Comparison of ENCODE assay signal across 8 cellular contexts in the genomic region with DNA sequence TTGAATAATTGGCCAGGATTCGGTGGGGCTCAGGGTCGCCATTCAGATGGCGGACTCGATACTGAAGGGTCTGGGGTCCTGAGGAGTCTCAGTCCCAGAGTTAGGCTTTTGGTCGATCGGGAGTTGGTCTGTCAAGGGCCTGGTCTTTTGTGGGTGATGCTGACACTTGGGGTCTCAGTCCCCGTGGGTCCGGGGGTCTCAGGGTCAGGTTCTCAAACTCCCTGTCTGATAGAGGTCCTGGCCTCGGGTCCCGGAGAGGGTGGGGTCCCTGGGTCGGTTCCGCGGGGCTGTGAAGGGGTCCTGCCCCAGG. TPM values are rescaled to one million over a fixed set of nuclear protein-coding genes. Genes with fewer than 3 reads are reported as not detected.
DNase-seq lines count a peak whose midpoint lies in the region; ATAC-seq and TF ChIP-seq lines count a peak whose summit lies in the region.

No MANE protein-coding gene starts in this region.

- peak overlapping the region; percentile 89 for H3K4me3 ChIP-seq in GM23338
- peak overlapping the region; percentile 79; the same call in 1 of the 2 replicates for H3K4me3 ChIP-seq in iPS DF 6.9 (ENCODE audit: low read length)

- peak overlapping the region; percentile 91 for H3K4me2 ChIP-seq in GM23338

- peak; percentile 6 for ATAC-seq in GM23338
- ATAC-seq in stimulated activated effector memory CD8-positive, alpha-beta T cell treated with anti-CD3 and anti-CD28 coated beads, Interleukin-12 subunit alpha, Interleukin-12 subunit beta, amount 100 ng/mL, for 72 hours, result no peak
- no peak for ATAC-seq in GM21367 (IDR thresholded peaks at IDR 0.05; ENCODE audit: unreplicated experiment)

- no peak overlapping the region for H3K27ac ChIP-seq in GM23338 (ENCODE audit: low read depth)
- H3K27ac ChIP-seq in iPS DF 6.9 (ENCODE audit: low read length), result no peak overlapping the region

- no peak; a peak in 1 of 4 replicates for TF ChIP-seq CTCF in GM23338 (conservative IDR thresholded peaks at IDR 0.05; ENCODE audit: low read depth in 2 of 2)

- no peaks in the 10 kb centered on the region for H3K27me3 ChIP-seq in GM23338 (ENCODE audit: insufficient read depth)
- no peaks in the 10 kb centered on the region for H3K27me3 ChIP-seq in iPS DF 6.9 (ENCODE audit: control insufficient read depth, insufficient read depth, low read length)

- H3K27me3 Mint-ChIP-seq in GM23338 (ENCODE audit: insufficient read depth, low read depth, poor library complexity), result peaks cover 14% of the 10 kb centered on the region
- H3K27me3 Mint-ChIP-seq in activated CD4-positive, alpha-beta memory T cell treated with anti-CD3 and anti-CD28 coated beads for 36 hours, result no peaks in the 10 kb centered on the region

- CTCF ChIA-PET in activated CD4-positive, alpha-beta memory T cell treated with anti-CD3 and anti-CD28 coated beads for 36 hours (lab: Charles Lee), result interaction anchor here (0.6 to 3.1 kb wide), 19 partner anchors 10 to 408 kb away, joined by 3 to 15 read pairs (median 5); a partner anchor contains a TSS

- H2AFZ ChIP-seq in GM23338, result peak overlapping the region; percentile 69; the same call in 1 of the 2 replicates

- H3K9me3 Mint-ChIP-seq in GM23338, result no peaks in the 10 kb centered on the region; the same call in 2 of the 3 replicates
- H3K9me3 Mint-ChIP-seq in activated CD4-positive, alpha-beta memory T cell treated with anti-CD3 and anti-CD28 coated beads for 36 hours, result no peaks in the 10 kb centered on the region
- no peaks in the 10 kb centered on the region for H3K9me3 Mint-ChIP-seq in stimulated activated effector memory CD8-positive, alpha-beta T cell treated with anti-CD3 and anti-CD28 coated beads, Interleukin-12 subunit alpha, Interleukin-12 subunit beta, amount 100 ng/mL, for 72 hours

- H3F3A ChIP-seq in GM23338 (replicated peaks; ENCODE audit: low read depth), result peaks cover 39% of the 10 kb centered on the region

- DNase-seq in GM23338 (ENCODE audit: low spot score), result peak; percentile 30
- DNase-seq in activated CD4-positive, alpha-beta memory T cell treated with anti-CD3 and anti-CD28 coated beads for 36 hours, result no peak
- DNase-seq in iPS DF 6.9 (ENCODE audit: low read depth, low spot score), result no peak
- DNase-seq in stimulated activated effector memory CD8-positive, alpha-beta T cell treated with anti-CD3 and anti-CD28 coated beads, Interleukin-12 subunit alpha, Interleukin-12 subunit beta, amount 100 ng/mL, for 72 hours (ENCODE audit: low spot score in 2 of 2), result no peak
- no peak for DNase-seq in AG20443 (ENCODE audit: low spot score)
- DNase-seq in cerebellar nuclear complex (lab: John Stamatoyannopoulos, UW), result no peak
- no peak for DNase-seq in NCI-H2029 (lab: John Stamatoyannopoulos, UW)

- H4K20me1 ChIP-seq in GM23338 (replicated peaks; ENCODE audit: insufficient read depth), result peaks cover 20% of the 10 kb centered on the region

- no peaks in the 10 kb centered on the region for H3K9me3 ChIP-seq in iPS DF 6.9 (ENCODE audit: control insufficient read depth, insufficient read depth, low read length)

- POLR2A ChIA-PET in activated CD4-positive, alpha-beta memory T cell treated with anti-CD3 and anti-CD28 coated beads for 36 hours (lab: Charles Lee), result interaction anchor here (1.0 kb wide), 1 partner anchor 32 kb away, joined by 3 read pairs; a partner anchor contains a TSS

- no CpG with 5 or more reads among the region's 13 CpGs for WGBS in iPS DF 6.9 (ENCODE audit: insufficient coverage, insufficient read length)

- H3K4me1 ChIP-seq in GM23338 (ENCODE audit: insufficient read depth), result peaks cover 7% of the 10 kb centered on the region
- 0 out of 2 replicates have a peak, but pooled peaks cover 3% of the 10 kb centered on the region for H3K4me1 ChIP-seq in iPS DF 6.9 (ENCODE audit: control insufficient read depth, insufficient read depth, low read length)

- peaks cover 17% of the 10 kb centered on the region for H3K4me1 Mint-ChIP-seq in GM23338
- peaks cover 27% of the 10 kb centered on the region for H3K4me1 Mint-ChIP-seq in activated CD4-positive, alpha-beta memory T cell treated with anti-CD3 and anti-CD28 coated beads for 36 hours (ENCODE audit: low read depth)
- peaks cover 48% of the 10 kb centered on the region for H3K4me1 Mint-ChIP-seq in stimulated activated effector memory CD8-positive, alpha-beta T cell treated with anti-CD3 and anti-CD28 coated beads, Interleukin-12 subunit alpha, Interleukin-12 subunit beta, amount 100 ng/mL, for 72 hours

- H3K27ac Mint-ChIP-seq in GM23338, result peak overlapping the region; percentile 50; the same call in 1 of the 2 replicates
- H3K27ac Mint-ChIP-seq in activated CD4-positive, alpha-beta memory T cell treated with anti-CD3 and anti-CD28 coated beads for 36 hours, result peak overlapping the region; percentile 66
- H3K27ac Mint-ChIP-seq in stimulated activated effector memory CD8-positive, alpha-beta T cell treated with anti-CD3 and anti-CD28 coated beads, Interleukin-12 subunit alpha, Interleukin-12 subunit beta, amount 100 ng/mL, for 72 hours, result peak overlapping the region; percentile 90

- intact Hi-C loops in activated CD4-positive, alpha-beta memory T cell treated with anti-CD3 and anti-CD28 coated beads for 36 hours (cut with micrococcal nuclease), result loop anchor here (1.0 kb wide), 1 partner anchor 127 kb away; no protein-coding TSS in a partner anchor

- peaks cover 13% of the 10 kb centered on the region for H3K79me2 ChIP-seq in GM23338 (replicated peaks; ENCODE audit: insufficient read depth)

- H3K36me3 ChIP-seq in GM23338 (ENCODE audit: insufficient read depth) (peaks cover 21% of the 10 kb centered on the region), iPS DF 6.9 (ENCODE audit: control insufficient read depth, insufficient read depth, low read length) (peaks cover 44% of the 10 kb centered on the region)

- peak overlapping the region; percentile 86 for H3K4me3 Mint-ChIP-seq in GM23338
- peak overlapping the region; percentile 78 for H3K4me3 Mint-ChIP-seq in activated CD4-positive, alpha-beta memory T cell treated with anti-CD3 and anti-CD28 coated beads for 36 hours
- H3K4me3 Mint-ChIP-seq in stimulated activated effector memory CD8-positive, alpha-beta T cell treated with anti-CD3 and anti-CD28 coated beads, Interleukin-12 subunit alpha, Interleukin-12 subunit beta, amount 100 ng/mL, for 72 hours, result peak overlapping the region; percentile 78

- H3K36me3 Mint-ChIP-seq in GM23338 (ENCODE audit: low read depth), result peaks cover 59% of the 10 kb centered on the region
- peaks cover 24% of the 10 kb centered on the region for H3K36me3 Mint-ChIP-seq in activated CD4-positive, alpha-beta memory T cell treated with anti-CD3 and anti-CD28 coated beads for 36 hours
- H3K36me3 Mint-ChIP-seq in stimulated activated effector memory CD8-positive, alpha-beta T cell treated with anti-CD3 and anti-CD28 coated beads, Interleukin-12 subunit alpha, Interleukin-12 subunit beta, amount 100 ng/mL, for 72 hours, result peaks cover 54% of the 10 kb centered on the region

- no peaks in the 10 kb centered on the region for H3K9me2 ChIP-seq in GM23338 (ENCODE audit: insufficient read depth)

TF ChIP-seq in GM23338, 12 proteins besides CTCF, POLR2A, EP300 and RAD21 (continues in another document):
- TF ChIP-seq, protein P1, sequence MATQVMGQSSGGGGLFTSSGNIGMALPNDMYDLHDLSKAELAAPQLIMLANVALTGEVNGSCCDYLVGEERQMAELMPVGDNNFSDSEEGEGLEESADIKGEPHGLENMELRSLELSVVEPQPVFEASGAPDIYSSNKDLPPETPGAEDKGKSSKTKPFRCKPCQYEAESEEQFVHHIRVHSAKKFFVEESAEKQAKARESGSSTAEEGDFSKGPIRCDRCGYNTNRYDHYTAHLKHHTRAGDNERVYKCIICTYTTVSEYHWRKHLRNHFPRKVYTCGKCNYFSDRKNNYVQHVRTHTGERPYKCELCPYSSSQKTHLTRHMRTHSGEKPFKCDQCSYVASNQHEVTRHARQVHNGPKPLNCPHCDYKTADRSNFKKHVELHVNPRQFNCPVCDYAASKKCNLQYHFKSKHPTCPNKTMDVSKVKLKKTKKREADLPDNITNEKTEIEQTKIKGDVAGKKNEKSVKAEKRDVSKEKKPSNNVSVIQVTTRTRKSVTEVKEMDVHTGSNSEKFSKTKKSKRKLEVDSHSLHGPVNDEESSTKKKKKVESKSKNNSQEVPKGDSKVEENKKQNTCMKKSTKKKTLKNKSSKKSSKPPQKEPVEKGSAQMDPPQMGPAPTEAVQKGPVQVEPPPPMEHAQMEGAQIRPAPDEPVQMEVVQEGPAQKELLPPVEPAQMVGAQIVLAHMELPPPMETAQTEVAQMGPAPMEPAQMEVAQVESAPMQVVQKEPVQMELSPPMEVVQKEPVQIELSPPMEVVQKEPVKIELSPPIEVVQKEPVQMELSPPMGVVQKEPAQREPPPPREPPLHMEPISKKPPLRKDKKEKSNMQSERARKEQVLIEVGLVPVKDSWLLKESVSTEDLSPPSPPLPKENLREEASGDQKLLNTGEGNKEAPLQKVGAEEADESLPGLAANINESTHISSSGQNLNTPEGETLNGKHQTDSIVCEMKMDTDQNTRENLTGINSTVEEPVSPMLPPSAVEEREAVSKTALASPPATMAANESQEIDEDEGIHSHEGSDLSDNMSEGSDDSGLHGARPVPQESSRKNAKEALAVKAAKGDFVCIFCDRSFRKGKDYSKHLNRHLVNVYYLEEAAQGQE (IDR thresholded peaks at IDR 0.05; ENCODE audit: unreplicated experiment), result no peak

RNA-seq across cellular contexts. Expression of a gene that starts 0.5 kb away (rescaled TPM):
- total RNA-seq in GM23338 (2014; rRNA removed; shearing (Covaris generic)), result 43.1 and 45.1 TPM in 2 replicates
- polyA plus RNA-seq in GM23338 (2016; fragmentation: Nextera tagmentation; extraction: Ambion mirVana), result 14.8 and 15.1 TPM in 2 replicates
- 10 to 100 TPM; 36.5 to 38.5 TPM for total RNA-seq in activated CD4-positive, alpha-beta memory T cell treated with anti-CD3 and anti-CD28 coated beads for 36 hours

RNA-seq across cellular contexts. Expression of a gene that starts 22.6 kb away (rescaled TPM):
- 29.2 and 33.3 TPM in 2 replicates for total RNA-seq in GM23338 (2014; rRNA removed; shearing (Covaris generic))
- polyA plus RNA-seq in GM23338 (2016; fragmentation: Nextera tagmentation; extraction: Ambion mirVana), result 7.5 and 8.3 TPM in 2 replicates
- total RNA-seq in activated CD4-positive, alpha-beta memory T cell treated with anti-CD3 and anti-CD28 coated beads for 36 hours, result 1 to 10 TPM; 6.9 to 7.5 TPM

RNA-seq across cellular contexts. Expression of a gene that starts 31.8 kb away (rescaled TPM):
- 94.1 and 97.0 TPM in 2 replicates for total RNA-seq in GM23338 (2014; rRNA removed; shearing (Covaris generic))
- 85.3 and 97.4 TPM in 2 replicates for polyA plus RNA-seq in GM23338 (2016; fragmentation: Nextera tagmentation; extraction: Ambion mirVana)
- 10 to 100 TPM; 41.6 to 43.4 TPM for total RNA-seq in activated CD4-positive, alpha-beta memory T cell treated with anti-CD3 and anti-CD28 coated beads for 36 hours

RNA-seq across cellular contexts. Expression of a gene that starts 50.0 kb away (rescaled TPM):
- 79.3 and 96.4 TPM in 2 replicates for total RNA-seq in GM23338 (2014; rRNA removed; shearing (Covaris generic))
- 29.4 and 34.3 TPM in 2 replicates for polyA plus RNA-seq in GM23338 (2016; fragmentation: Nextera tagmentation; extraction: Ambion mirVana)
- total RNA-seq in activated CD4-positive, alpha-beta memory T cell treated with anti-CD3 and anti-CD28 coated beads for 36 hours, result 10 to 100 TPM; 47.7 to 52.4 TPM
